ENCODE assay signal across 20 cellular contexts in the genomic region with DNA sequence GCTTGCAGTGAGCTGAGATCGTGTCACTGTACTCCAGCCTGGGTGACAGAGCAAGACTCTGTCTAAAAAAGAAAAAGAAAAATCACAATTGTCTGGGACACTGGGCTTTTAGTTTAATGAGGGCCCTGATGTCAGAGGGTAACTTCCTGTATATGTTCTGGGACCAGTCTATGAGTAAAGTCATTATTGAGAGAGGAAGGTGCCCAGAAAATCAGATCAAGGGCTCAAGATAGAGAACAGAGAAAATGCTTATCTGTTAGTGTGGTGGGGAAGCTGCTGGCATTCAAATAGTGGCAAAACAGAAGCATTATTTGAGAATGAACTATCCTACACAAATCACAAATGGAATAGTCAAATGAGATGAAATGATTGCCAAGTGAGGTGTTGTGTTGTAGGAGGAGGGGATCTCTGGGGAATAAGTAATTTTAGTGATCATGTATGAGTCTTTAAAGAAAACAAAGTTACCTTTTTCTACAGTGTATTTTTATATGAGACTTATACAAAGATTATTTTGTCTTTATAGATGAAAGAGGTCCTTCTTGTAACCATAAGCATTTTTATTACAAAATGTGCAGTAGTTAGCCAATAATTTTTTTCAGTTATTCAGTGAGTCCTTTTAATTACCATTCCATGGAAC. TPM values are rescaled to one million over a fixed set of nuclear protein-coding genes. Genes with fewer than 3 reads are reported as not detected.
DNase-seq lines count a peak whose midpoint lies in the region; ATAC-seq and TF ChIP-seq lines count a peak whose summit lies in the region.
"Had no signal": no experiment of that assay in that cellular context is flagged by ENCODE, and none has a peak within 500 bp of the region (broad histone marks: within the 10 kb centered on the region; RNA-seq: fewer than 3 reads in every experiment).

No MANE protein-coding gene starts in this region.

- H4K20me1 ChIP-seq in DOHH2 (ENCODE audit: control insufficient read depth, insufficient read depth, low read depth, low read length) = peaks cover 20% of the 10 kb centered on the region

- intact Hi-C loops in activated T-helper 2 cell treated with anti-CD3 and anti-CD28 coated beads, Interferon-gamma antibody, Interleukin-2, Interleukin-4, amounts not matched to agents 10 μg/mL and 5 μg/mL and 100 μg/mL, durations not matched to agents 14 hours and 24 hours and 36 hours (cut with micrococcal nuclease) = loop anchor here (1.0 kb wide), 1 partner anchor 14 kb away; a partner anchor contains a TSS
- intact Hi-C loops in vagina (cut with DNase I) = no loop called here

- H3K4me3 Mint-ChIP-seq in activated CD8-positive, alpha-beta memory T cell treated with anti-CD3 and anti-CD28 coated beads, Interleukin-2, amount 10 ng/mL, durations not matched to agents 7 days and 5 days = no peak overlapping the region
- H3K4me3 Mint-ChIP-seq in activated T-helper 2 cell treated with anti-CD3 and anti-CD28 coated beads, Interferon-gamma antibody, Interleukin-2, Interleukin-4, amounts not matched to agents 10 μg/mL and 5 μg/mL and 100 μg/mL, durations not matched to agents 14 hours and 24 hours and 36 hours (ENCODE audit: low read depth) = no peak overlapping the region
- H3K4me3 Mint-ChIP-seq in natural killer cell treated with Interleukin-12 subunit alpha and Interleukin-12 subunit beta and Interleukin-15 and Interleukin-18, amount 100 ng/mL, for 72 hours = peak overlapping the region; percentile 12

- H3K4me2 ChIP-seq in DOHH2 (ENCODE audit: low read length) = 0 out of 2 replicates have a peak overlapping the region, but pooled peaks have one; percentile 6
- H3K4me2 ChIP-seq: smooth muscle cell had no signal

- peaks cover 2% of the 10 kb centered on the region; the same call in 1 of the 2 replicates for H3F3A ChIP-seq in DOHH2 (ENCODE audit: control insufficient read depth, insufficient read depth)

- DNase-seq in activated CD8-positive, alpha-beta memory T cell treated with anti-CD3 and anti-CD28 coated beads, Interleukin-2, amount 10 ng/mL, durations not matched to agents 7 days and 5 days = no peak
- no peak for DNase-seq in activated CD8-positive, alpha-beta memory T cell treated with anti-CD3 and anti-CD28 coated beads, Interleukin-2, amount 50 U/mL, for 4 hours
- no peak for DNase-seq in activated T-helper 2 cell treated with anti-CD3 and anti-CD28 coated beads, Interferon-gamma antibody, Interleukin-2, Interleukin-4, amounts not matched to agents 10 μg/mL and 5 μg/mL and 100 μg/mL, durations not matched to agents 14 hours and 24 hours and 36 hours (ENCODE audit: low spot score)
- DNase-seq in natural killer cell treated with Interleukin-12 subunit alpha and Interleukin-12 subunit beta and Interleukin-15 and Interleukin-18, amount 100 ng/mL, for 72 hours (ENCODE audit: low spot score) = no peak
- DNase-seq in vagina (ENCODE audit: extremely low spot score in 2 of 2) = no peak
- DNase-seq in NCI-H128 (lab: John Stamatoyannopoulos, UW; ENCODE audit: unreplicated experiment) = no peak
- DNase-seq: colonic mucosa; COR-L47; HCEC 1CT; head of caudate nucleus; NCI-H187 treated with DMSO at 0.1 percent for 48 hours; NCI-H446 treated with DMSO at 0.1 percent for 48 hours; occipital lobe; stimulated activated naive CD4-positive, alpha-beta T cell treated with Interleukin-2 at 50 U/mL for 16 hours; upper lobe of right lung had no signal

- no peaks in the 10 kb centered on the region for H3K27me3 Mint-ChIP-seq in activated CD8-positive, alpha-beta memory T cell treated with anti-CD3 and anti-CD28 coated beads, Interleukin-2, amount 10 ng/mL, durations not matched to agents 7 days and 5 days
- no peaks in the 10 kb centered on the region for H3K27me3 Mint-ChIP-seq in activated T-helper 2 cell treated with anti-CD3 and anti-CD28 coated beads, Interferon-gamma antibody, Interleukin-2, Interleukin-4, amounts not matched to agents 10 μg/mL and 5 μg/mL and 100 μg/mL, durations not matched to agents 14 hours and 24 hours and 36 hours (ENCODE audit: low read depth)
- no peaks in the 10 kb centered on the region for H3K27me3 Mint-ChIP-seq in natural killer cell treated with Interleukin-12 subunit alpha and Interleukin-12 subunit beta and Interleukin-15 and Interleukin-18, amount 100 ng/mL, for 72 hours

- no peak for TF ChIP-seq CTCF in DOHH2 (IDR thresholded peaks at IDR 0.05; ENCODE audit: low read depth, low read length, poor library complexity, severe bottlenecking)
- TF ChIP-seq CTCF in vagina (IDR thresholded peaks at IDR 0.05) = no peak

- peaks cover 99% of the 10 kb centered on the region for H3K79me2 ChIP-seq in DOHH2 (ENCODE audit: control insufficient read depth, low read length)

- no peaks in the 10 kb centered on the region for H3K9me2 ChIP-seq in DOHH2 (replicated peaks; ENCODE audit: control insufficient read depth, low read length)

- H3K4me1 Mint-ChIP-seq in activated CD8-positive, alpha-beta memory T cell treated with anti-CD3 and anti-CD28 coated beads, Interleukin-2, amount 10 ng/mL, durations not matched to agents 7 days and 5 days = peaks cover 58% of the 10 kb centered on the region
- peaks cover 60% of the 10 kb centered on the region for H3K4me1 Mint-ChIP-seq in activated T-helper 2 cell treated with anti-CD3 and anti-CD28 coated beads, Interferon-gamma antibody, Interleukin-2, Interleukin-4, amounts not matched to agents 10 μg/mL and 5 μg/mL and 100 μg/mL, durations not matched to agents 14 hours and 24 hours and 36 hours (ENCODE audit: low read depth)
- peaks cover 48 to 61% of the 10 kb centered on the region in 2 donors for H3K4me1 Mint-ChIP-seq in natural killer cell treated with Interleukin-12 subunit alpha and Interleukin-12 subunit beta and Interleukin-15 and Interleukin-18, amount 100 ng/mL, for 72 hours (ENCODE audit: low read depth in 2 of 2)

- H3K9me3 ChIP-seq in DOHH2 (ENCODE audit: control insufficient read depth, insufficient read depth, low read length) (no peaks in the 10 kb centered on the region), vagina (no peaks in the 10 kb centered on the region)
- H3K9me3 ChIP-seq: colonic mucosa, SJSA1, upper lobe of right lung had no signal

- peaks cover 84% of the 10 kb centered on the region for H3K36me3 ChIP-seq in DOHH2 (ENCODE audit: control insufficient read depth, low read length)
- peaks cover 0 to 17% of the 10 kb centered on the region in 2 donors for H3K36me3 ChIP-seq in vagina
- H3K36me3 ChIP-seq: colonic mucosa had no signal

- H3K27ac ChIP-seq in DOHH2 (ENCODE audit: low read depth, low read length) (no peak overlapping the region), vagina (no peak overlapping the region)
- H3K27ac ChIP-seq: colonic mucosa, SJSA1, upper lobe of right lung had no signal

- peak; percentile 16 for ATAC-seq in activated CD8-positive, alpha-beta memory T cell treated with anti-CD3 and anti-CD28 coated beads, Interleukin-2, amount 10 ng/mL, durations not matched to agents 7 days and 5 days
- ATAC-seq in natural killer cell treated with Interleukin-12 subunit alpha and Interleukin-12 subunit beta and Interleukin-15 and Interleukin-18, amount 100 ng/mL, for 72 hours = peak in 1 of 2 donors; percentile 25
- no peak for ATAC-seq in HG03175 (IDR thresholded peaks at IDR 0.05; ENCODE audit: unreplicated experiment)
- ATAC-seq: esophagus mucosa, upper lobe of right lung had no signal

- no peaks in the 10 kb centered on the region for H3K9me3 Mint-ChIP-seq in activated CD8-positive, alpha-beta memory T cell treated with anti-CD3 and anti-CD28 coated beads, Interleukin-2, amount 10 ng/mL, durations not matched to agents 7 days and 5 days (ENCODE audit: low read depth)
- H3K9me3 Mint-ChIP-seq in activated T-helper 2 cell treated with anti-CD3 and anti-CD28 coated beads, Interferon-gamma antibody, Interleukin-2, Interleukin-4, amounts not matched to agents 10 μg/mL and 5 μg/mL and 100 μg/mL, durations not matched to agents 14 hours and 24 hours and 36 hours = no peaks in the 10 kb centered on the region
- no peaks in the 10 kb centered on the region for H3K9me3 Mint-ChIP-seq in natural killer cell treated with Interleukin-12 subunit alpha and Interleukin-12 subunit beta and Interleukin-15 and Interleukin-18, amount 100 ng/mL, for 72 hours

- peaks cover 63% of the 10 kb centered on the region for H3K36me3 Mint-ChIP-seq in activated CD8-positive, alpha-beta memory T cell treated with anti-CD3 and anti-CD28 coated beads, Interleukin-2, amount 10 ng/mL, durations not matched to agents 7 days and 5 days
- peaks cover 79% of the 10 kb centered on the region for H3K36me3 Mint-ChIP-seq in activated T-helper 2 cell treated with anti-CD3 and anti-CD28 coated beads, Interferon-gamma antibody, Interleukin-2, Interleukin-4, amounts not matched to agents 10 μg/mL and 5 μg/mL and 100 μg/mL, durations not matched to agents 14 hours and 24 hours and 36 hours (ENCODE audit: low read depth)
- peaks cover 28% of the 10 kb centered on the region for H3K36me3 Mint-ChIP-seq in natural killer cell treated with Interleukin-12 subunit alpha and Interleukin-12 subunit beta and Interleukin-15 and Interleukin-18, amount 100 ng/mL, for 72 hours

- H3K4me1 ChIP-seq in DOHH2 (ENCODE audit: control insufficient read depth, low read length) = peaks cover 43% of the 10 kb centered on the region
- H3K4me1 ChIP-seq in vagina = peaks cover 47% of the 10 kb centered on the region
- H3K4me1 ChIP-seq: SJSA1 had no signal

- CTCF ChIA-PET in activated CD8-positive, alpha-beta memory T cell treated with anti-CD3 and anti-CD28 coated beads, Interleukin-2, amount 10 ng/mL, durations not matched to agents 7 days and 5 days (lab: Charles Lee) = interaction anchor here (0.6 to 1.4 kb wide), 7 partner anchors 12 to 450 kb away, joined by 3 to 4 read pairs (median 3); a partner anchor contains a TSS

- H3K4me3 ChIP-seq in DOHH2 (ENCODE audit: low read length) = no peak overlapping the region
- no peak overlapping the region for H3K4me3 ChIP-seq in vagina
- H3K4me3 ChIP-seq: colonic mucosa, SJSA1, smooth muscle cell, upper lobe of right lung had no signal

- TF ChIP-seq POLR2A in vagina (IDR thresholded peaks at IDR 0.05) = no peak

- H3K27ac Mint-ChIP-seq in activated CD8-positive, alpha-beta memory T cell treated with anti-CD3 and anti-CD28 coated beads, Interleukin-2, amount 10 ng/mL, durations not matched to agents 7 days and 5 days = peak overlapping the region; percentile 64
- H3K27ac Mint-ChIP-seq in activated T-helper 2 cell treated with anti-CD3 and anti-CD28 coated beads, Interferon-gamma antibody, Interleukin-2, Interleukin-4, amounts not matched to agents 10 μg/mL and 5 μg/mL and 100 μg/mL, durations not matched to agents 14 hours and 24 hours and 36 hours = peak overlapping the region; percentile 78
- peak overlapping the region; percentile 56 to 90 for H3K27ac Mint-ChIP-seq in natural killer cell treated with Interleukin-12 subunit alpha and Interleukin-12 subunit beta and Interleukin-15 and Interleukin-18, amount 100 ng/mL, for 72 hours

- H3K27me3 ChIP-seq in DOHH2 (ENCODE audit: control insufficient read depth, low read length) = no peaks in the 10 kb centered on the region
- no peaks in the 10 kb centered on the region for H3K27me3 ChIP-seq in vagina
- H3K27me3 ChIP-seq: colonic mucosa, SJSA1, upper lobe of right lung had no signal

RNA-seq across cellular contexts. Expression of a gene that starts 13.4 kb away (rescaled TPM):
- 100 to 1,000 TPM; 118 to 156 TPM for total RNA-seq in activated CD8-positive, alpha-beta memory T cell treated with anti-CD3 and anti-CD28 coated beads, Interleukin-2, amount 10 ng/mL, durations not matched to agents 7 days and 5 days
- total RNA-seq in activated T-helper 2 cell treated with anti-CD3 and anti-CD28 coated beads, Interferon-gamma antibody, Interleukin-2, Interleukin-4, amounts not matched to agents 10 μg/mL and 5 μg/mL and 100 μg/mL, durations not matched to agents 14 hours and 24 hours and 36 hours = 156 and 163 TPM in 2 replicates
- 100 to 1,000 TPM; 141 to 238 TPM for total RNA-seq in natural killer cell treated with Interleukin-12 subunit alpha and Interleukin-12 subunit beta and Interleukin-15 and Interleukin-18, amount 100 ng/mL, for 72 hours
- 59.4 TPM for total RNA-seq in vagina

RNA-seq across cellular contexts. Expression of a gene that starts 33.4 kb away (rescaled TPM):
- total RNA-seq in activated CD8-positive, alpha-beta memory T cell treated with anti-CD3 and anti-CD28 coated beads, Interleukin-2, amount 10 ng/mL, durations not matched to agents 7 days and 5 days = 10 to 100 TPM; 26.7 to 35.6 TPM
- 16.2 and 19.0 TPM in 2 replicates for total RNA-seq in activated T-helper 2 cell treated with anti-CD3 and anti-CD28 coated beads, Interferon-gamma antibody, Interleukin-2, Interleukin-4, amounts not matched to agents 10 μg/mL and 5 μg/mL and 100 μg/mL, durations not matched to agents 14 hours and 24 hours and 36 hours
- 10 to 100 TPM; 27.8 to 32.5 TPM for total RNA-seq in natural killer cell treated with Interleukin-12 subunit alpha and Interleukin-12 subunit beta and Interleukin-15 and Interleukin-18, amount 100 ng/mL, for 72 hours
- 24.1 TPM for total RNA-seq in vagina

RNA-seq across cellular contexts. Expression of a gene that starts 58.0 kb away (rescaled TPM):
- total RNA-seq in activated CD8-positive, alpha-beta memory T cell treated with anti-CD3 and anti-CD28 coated beads, Interleukin-2, amount 10 ng/mL, durations not matched to agents 7 days and 5 days = 10 to 100 TPM; 44.5 to 50.6 TPM
- 37.8 and 39.1 TPM in 2 replicates for total RNA-seq in activated T-helper 2 cell treated with anti-CD3 and anti-CD28 coated beads, Interferon-gamma antibody, Interleukin-2, Interleukin-4, amounts not matched to agents 10 μg/mL and 5 μg/mL and 100 μg/mL, durations not matched to agents 14 hours and 24 hours and 36 hours
- total RNA-seq in natural killer cell treated with Interleukin-12 subunit alpha and Interleukin-12 subunit beta and Interleukin-15 and Interleukin-18, amount 100 ng/mL, for 72 hours = 10 to 100 TPM; 23.2 to 34.7 TPM
- 43.5 TPM for total RNA-seq in vagina
